10 cellular contexts compared by ENCODE assay signal in the genomic region with DNA sequence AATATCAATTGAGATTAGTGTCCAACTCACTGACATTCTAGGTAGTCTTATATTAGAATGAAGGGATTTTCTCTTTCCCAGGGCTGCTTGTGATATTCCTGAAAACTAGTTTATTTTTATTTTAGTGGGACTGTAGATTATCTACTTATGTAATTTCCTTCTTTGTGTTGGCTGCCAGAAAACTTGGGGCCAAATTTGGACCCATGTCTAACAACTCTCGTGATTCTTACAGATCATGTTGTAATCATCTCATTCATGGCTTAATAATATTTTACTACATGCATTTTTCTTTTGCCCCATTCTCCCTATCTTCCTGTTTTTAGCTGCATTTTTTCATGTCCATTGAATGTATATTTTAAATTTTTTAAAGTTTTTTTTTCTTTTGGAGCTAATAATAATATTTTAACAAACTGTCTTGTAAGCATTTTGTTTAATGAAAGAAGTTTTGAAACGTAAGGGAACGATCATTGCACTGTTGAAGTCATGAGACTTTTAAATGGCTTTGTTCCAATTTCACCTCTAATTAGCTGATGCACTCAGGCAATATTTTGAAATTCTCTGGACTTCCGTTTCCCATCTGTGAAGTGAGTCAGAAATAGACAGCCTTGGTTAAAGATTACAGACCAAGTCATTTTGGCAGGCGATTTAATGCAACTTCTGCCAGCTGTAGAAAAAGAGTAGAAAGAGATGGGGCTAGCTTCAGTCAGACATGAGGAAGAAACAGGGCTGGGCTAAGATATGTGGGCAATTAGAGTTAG. TPM values are rescaled to one million over a fixed set of nuclear protein-coding genes. Genes with fewer than 3 reads are reported as not detected.
A peak's percentile ranks its signal among the peaks of the same experiment; 100 is the strongest.
DNase-seq lines count a peak whose midpoint lies in the region; ATAC-seq and TF ChIP-seq lines count a peak whose summit lies in the region.
"Had no signal": no experiment of that assay in that cellular context is flagged by ENCODE, and none has a peak within 500 bp of the region (broad histone marks: within the 10 kb centered on the region; RNA-seq: fewer than 3 reads in every experiment).

No MANE protein-coding gene starts in this region.

- no peak for TF ChIP-seq CTCF in heart left ventricle (IDR thresholded peaks at IDR 0.05)

- H3K4me3 ChIP-seq in heart left ventricle = no peak overlapping the region

- no peaks in the 10 kb centered on the region for H3K36me3 ChIP-seq in heart left ventricle

- peak; percentile 58 for DNase-seq in Daoy (ENCODE audit: low read depth)
- peak; percentile 79 for DNase-seq in H4 (ENCODE audit: low spot score)
- DNase-seq in NCI-H446 (lab: John Stamatoyannopoulos, UW) = peak; percentile 48 to 86
- peak in 1 of 5 donors; percentile 10 for DNase-seq in heart left ventricle
- no peak for DNase-seq in SHP77 (lab: John Stamatoyannopoulos, UW)
- no peak for DNase-seq in naive thymus-derived CD8-positive, alpha-beta T cell
- DNase-seq in HUDEP-2 (lab: John Stamatoyannopoulos, UW; ENCODE audit: unreplicated experiment in 76 of 76) = no peak
- DNase-seq in DMS79 treated with DMSO at 0.1 percent for 48 hours (lab: John Stamatoyannopoulos, UW) = no peak
- DNase-seq: activated CD4-positive, alpha-beta T cell treated with anti-CD3 and anti-CD28 coated beads, Interleukin-2, amount 10 ng/mL, durations not matched to agents 24 days and 14 days had no signal

- 26 to 38% (median 31%) methylated on average over 5 of the region's 5 CpGs for WGBS in heart left ventricle, 4 donors

- peaks cover 0 to 9% (median 0%) of the 10 kb centered on the region in 9 donors for H3K9me3 Mint-ChIP-seq in naive thymus-derived CD8-positive, alpha-beta T cell
- H3K9me3 Mint-ChIP-seq: activated CD4-positive, alpha-beta T cell treated with anti-CD3 and anti-CD28 coated beads, Interleukin-2, amount 10 ng/mL, durations not matched to agents 24 days and 14 days had no signal

- no peaks in the 10 kb centered on the region for H3K4me1 Mint-ChIP-seq in naive thymus-derived CD8-positive, alpha-beta T cell
- H3K4me1 Mint-ChIP-seq: activated CD4-positive, alpha-beta T cell treated with anti-CD3 and anti-CD28 coated beads, Interleukin-2, amount 10 ng/mL, durations not matched to agents 24 days and 14 days; memory B cell had no signal

- H3K27me3 Mint-ChIP-seq in naive thymus-derived CD8-positive, alpha-beta T cell = peaks cover 8 to 41% (median 25%) of the 10 kb centered on the region in 5 donors
- H3K27me3 Mint-ChIP-seq: activated CD4-positive, alpha-beta T cell treated with anti-CD3 and anti-CD28 coated beads, Interleukin-2, amount 10 ng/mL, durations not matched to agents 24 days and 14 days had no signal

- H3K36me3 Mint-ChIP-seq in naive thymus-derived CD8-positive, alpha-beta T cell = peaks cover 0 to 9% (median 0%) of the 10 kb centered on the region in 3 donors
- H3K36me3 Mint-ChIP-seq: memory B cell had no signal

- peaks cover 0 to 16% (median 0%) of the 10 kb centered on the region in 12 donors for H3K4me1 ChIP-seq in heart left ventricle

- H3K9me3 ChIP-seq in heart left ventricle = peaks cover 0 to 10% (median 0%) of the 10 kb centered on the region in 12 donors

- no peak overlapping the region for H3K4me3 Mint-ChIP-seq in naive thymus-derived CD8-positive, alpha-beta T cell
- H3K4me3 Mint-ChIP-seq: activated CD4-positive, alpha-beta T cell treated with anti-CD3 and anti-CD28 coated beads, Interleukin-2, amount 10 ng/mL, durations not matched to agents 24 days and 14 days; memory B cell had no signal

- no peak for TF ChIP-seq POLR2A in heart left ventricle (IDR thresholded peaks at IDR 0.05)

- no peak overlapping the region for H3K27ac Mint-ChIP-seq in naive thymus-derived CD8-positive, alpha-beta T cell
- H3K27ac Mint-ChIP-seq: activated CD4-positive, alpha-beta T cell treated with anti-CD3 and anti-CD28 coated beads, Interleukin-2, amount 10 ng/mL, durations not matched to agents 24 days and 14 days; memory B cell had no signal

- H3K27me3 ChIP-seq in heart left ventricle = no peaks in the 10 kb centered on the region

- intact Hi-C loops in heart left ventricle (cut with DNase I) = no loop called here

- POLR2A ChIA-PET in naive thymus-derived CD8-positive, alpha-beta T cell (lab: Charles Lee) = no interaction called here

- H3K27ac ChIP-seq in heart left ventricle = peak overlapping the region in 2 of 12 donors; percentile 2 to 61

- ATAC-seq in heart left ventricle = peak in 3 of 4 donors; percentile 66 to 84 (median 68)
- no peak for ATAC-seq in naive thymus-derived CD8-positive, alpha-beta T cell

RNA-seq across cellular contexts. Expression of gene TDO2, which starts 14.3 kb away (rescaled TPM):
- total RNA-seq in Daoy (2014; rRNA removed; shearing (Covaris generic)) = 0.80 and 2.4 TPM in 2 replicates
- total RNA-seq in H4 (2014; rRNA removed; shearing (Covaris generic)) = 3.2 and 6.2 TPM in 2 replicates
- 1 to 10 TPM in 1 of 9 donors, under 1 TPM in 2, not detected in 6; 0.18 to 1.5 (median 0.29) TPM for total RNA-seq in heart left ventricle
- under 1 TPM in 1 of 2 donors, not detected in 1; 0.04 TPM for polyA plus RNA-seq in heart left ventricle
- total RNA-seq in naive thymus-derived CD8-positive, alpha-beta T cell = not detected
- polyA plus RNA-seq in naive thymus-derived CD8-positive, alpha-beta T cell = not detected
- total RNA-seq: activated CD4-positive, alpha-beta T cell treated with anti-CD3 and anti-CD28 coated beads, Interleukin-2, amount 10 ng/mL, durations not matched to agents 24 days and 14 days had no signal

RNA-seq across cellular contexts. Expression of gene ASIC5, which starts 23.1 kb away (rescaled TPM):
- total RNA-seq in Daoy (2014; rRNA removed; shearing (Covaris generic)) = not detected in 2 replicates
- not detected in 2 replicates for total RNA-seq in H4 (2014; rRNA removed; shearing (Covaris generic))
- not detected for total RNA-seq in heart left ventricle
- polyA plus RNA-seq in heart left ventricle = not detected
- not detected for total RNA-seq in naive thymus-derived CD8-positive, alpha-beta T cell
- not detected for polyA plus RNA-seq in naive thymus-derived CD8-positive, alpha-beta T cell
- total RNA-seq: activated CD4-positive, alpha-beta T cell treated with anti-CD3 and anti-CD28 coated beads, Interleukin-2, amount 10 ng/mL, durations not matched to agents 24 days and 14 days had no signal

Comparison
In these comparisons a context has a peak if more than half of its experiments do, and no peak if none do; other contexts are left out.
1. DNase-seq: peak in Daoy (single experiment), H4 (single experiment) and NCI-H446 (2 of 2); none in SHP77 (0 of 2), naive thymus-derived CD8-positive, alpha-beta T cell (0 of 10), HUDEP-2 (0 of 76) and DMS79 treated with DMSO at 0.1 percent for 48 hours (single experiment).
2. ATAC-seq: peak in heart left ventricle (3 of 4); none in naive thymus-derived CD8-positive, alpha-beta T cell (0 of 2).